8 cellular contexts compared by ENCODE assay signal in genomic region chr14:72516936-72517408, GRCh38.
DNase-seq lines count a peak whose midpoint lies in the region; ATAC-seq, FAIRE-seq and TF ChIP-seq lines count a peak whose summit lies in the region.

No MANE protein-coding gene starts in this region.

- intact Hi-C loops in CD8-positive, alpha-beta T cell (cut with DNase I, micrococcal nuclease) = loop anchor here (1.0 to 10.0 kb wide), 3 partner anchors 388 to 958 kb away; no protein-coding TSS in a partner anchor
- intact Hi-C loops in pancreas (cut with DNase I) = loop anchor here (2.0 to 10.0 kb wide), 3 partner anchors 380 to 388 kb away; no protein-coding TSS in a partner anchor

- TF ChIP-seq POLR2A in upper lobe of left lung (IDR thresholded peaks at IDR 0.05) = no peak

- H3K27ac ChIP-seq in CD8-positive, alpha-beta T cell (ENCODE audit: low read depth, low read length) = no peak overlapping the region
- H3K27ac ChIP-seq in pancreas (no peak overlapping the region), upper lobe of left lung (no peak overlapping the region)

- no peaks in the 10 kb centered on the region for H3K9me3 ChIP-seq in CD8-positive, alpha-beta T cell (ENCODE audit: low read length)
- H3K9me3 ChIP-seq in pancreas (no peaks in the 10 kb centered on the region), upper lobe of left lung (no peaks in the 10 kb centered on the region)

- peak; percentile 46 to 78 (median 70) for DNase-seq in CD8-positive, alpha-beta T cell
- DNase-seq in HK-2 (ENCODE audit: unreplicated experiment) (peak; percentile 52), RKO (ENCODE audit: low spot score) (peak; percentile 65), frontal cortex (ENCODE audit: low spot score in 2 of 2) (peak; percentile 6 to 34), pancreas (peak in 5 of 6 donors; percentile 32 to 81 (median 56)), upper lobe of left lung (peak in 1 of 2 donors; percentile 42)
- peak; percentile 89 for DNase-seq in activated effector memory CD4-positive, alpha-beta T cell treated with anti-CD3 and anti-CD28 coated beads, Interleukin-2, amount 50 U/mL, for 16 hours

- TF ChIP-seq EP300 in upper lobe of left lung (IDR thresholded peaks at IDR 0.05) = no peak

- H3K4me3 ChIP-seq in CD8-positive, alpha-beta T cell (ENCODE audit: low read depth, low read length) = no peak overlapping the region
- no peak overlapping the region for H3K4me3 ChIP-seq in pancreas
- H3K4me3 ChIP-seq in upper lobe of left lung = no peak overlapping the region

- H3K27me3 Mint-ChIP-seq in CD8-positive, alpha-beta T cell (ENCODE audit: low read depth) = no peaks in the 10 kb centered on the region

- no peaks in the 10 kb centered on the region for H3K36me3 Mint-ChIP-seq in CD8-positive, alpha-beta T cell

- H3K36me3 ChIP-seq in CD8-positive, alpha-beta T cell (ENCODE audit: insufficient read depth, low read length) = no peaks in the 10 kb centered on the region
- H3K36me3 ChIP-seq in pancreas = no peaks in the 10 kb centered on the region
- H3K36me3 ChIP-seq in upper lobe of left lung = no peaks in the 10 kb centered on the region

- no peaks in the 10 kb centered on the region for H3K27me3 ChIP-seq in CD8-positive, alpha-beta T cell (ENCODE audit: insufficient read depth, low read length)
- H3K27me3 ChIP-seq in pancreas = no peaks in the 10 kb centered on the region
- no peaks in the 10 kb centered on the region for H3K27me3 ChIP-seq in upper lobe of left lung

- POLR2A ChIA-PET in CD8-positive, alpha-beta T cell (lab: Charles Lee) = no interaction called here

- no peak overlapping the region for H3K27ac Mint-ChIP-seq in CD8-positive, alpha-beta T cell

- 37 to 42% methylated on average over 5 of the region's 5 CpGs for WGBS in pancreas, 2 donors
- WGBS in upper lobe of left lung, 2 donors = 39 to 40% methylated on average over 5 of the region's 5 CpGs

- CTCF ChIA-PET in CD8-positive, alpha-beta T cell (lab: Charles Lee) = interaction anchor here (0.6 to 13.5 kb wide), 31 partner anchors 9 to 440 kb away, joined by 3 to 343 read pairs (median 5); partner anchors contain the start of gene DPF3

- no peak overlapping the region for H3K4me3 Mint-ChIP-seq in CD8-positive, alpha-beta T cell

- peaks cover 32% of the 10 kb centered on the region for H3K4me1 ChIP-seq in CD8-positive, alpha-beta T cell (ENCODE audit: insufficient read depth, low read length)
- H3K4me1 ChIP-seq in pancreas (no peaks in the 10 kb centered on the region), upper lobe of left lung (peaks cover 0 to 14% (median 5%) of the 10 kb centered on the region in 4 donors)

- peak; percentile 74 for TF ChIP-seq CTCF in CD8-positive, alpha-beta T cell (IDR thresholded peaks at IDR 0.05)
- TF ChIP-seq CTCF in pancreas (IDR thresholded peaks at IDR 0.05) (peak; percentile 54 to 82 (median 72)), upper lobe of left lung (IDR thresholded peaks at IDR 0.05) (peak; percentile 63 to 86 (median 82))

- peaks cover 3% of the 10 kb centered on the region for H3K9me3 Mint-ChIP-seq in CD8-positive, alpha-beta T cell

- H3K4me1 Mint-ChIP-seq in CD8-positive, alpha-beta T cell (ENCODE audit: low read depth) = peaks cover 39% of the 10 kb centered on the region

- no peak for FAIRE-seq in frontal cortex (lab: Jason Lieb, UNC)
- FAIRE-seq in pancreas (lab: Jason Lieb, UNC) = no peak

- peak; percentile 60 for ATAC-seq in CD8-positive, alpha-beta T cell
- ATAC-seq in pancreas = peak; percentile 85 to 96 (median 94)
- peak; percentile 72 to 86 for ATAC-seq in upper lobe of left lung (ENCODE audit: low FRiP score in 2 of 2)
- ATAC-seq in HG02870 (IDR thresholded peaks at IDR 0.05; ENCODE audit: unreplicated experiment) = no peak
